18 cellular contexts compared by ENCODE assay signal in the genomic region with DNA sequence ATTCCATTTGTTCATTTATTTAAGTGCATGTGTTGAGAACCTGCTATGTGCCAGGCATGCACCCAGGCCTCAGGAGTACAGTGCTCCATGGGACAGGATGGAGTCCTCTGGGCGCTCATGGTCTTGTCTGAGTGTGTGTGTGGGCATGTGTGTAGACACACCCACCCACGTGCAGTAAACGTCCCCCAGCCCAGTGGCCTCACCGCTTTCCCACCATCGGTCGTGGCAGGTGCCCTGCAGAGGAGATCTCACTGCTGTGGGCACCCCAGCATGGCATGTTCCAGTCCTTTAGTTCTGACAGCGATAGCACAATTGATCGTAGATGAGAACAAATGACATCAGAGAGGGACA.
A peak's percentile ranks its signal among the peaks of the same experiment; 100 is the strongest.
DNase-seq lines count a peak whose midpoint lies in the region; ATAC-seq, FAIRE-seq and TF ChIP-seq lines count a peak whose summit lies in the region.
"Had no signal": no experiment of that assay in that cellular context is flagged by ENCODE, and none has a peak within 500 bp of the region (broad histone marks: within the 10 kb centered on the region; RNA-seq: fewer than 3 reads in every experiment).

No MANE protein-coding gene starts in this region.

- in situ Hi-C loops in GM12878 (cut with MboI): loop anchor here (5.0 kb wide), 2 partner anchors 110 to 245 kb away; no protein-coding TSS in a partner anchor

- no TSS peak for BruUV-seq in GM12878 (replicated peaks; lab: Mats Ljungman, UMichigan)

- H2AFZ ChIP-seq in SK-N-SH (ENCODE audit: low read depth) (no peak overlapping the region), GM12878 (ENCODE audit: control insufficient read depth, low read depth, low read length) (no peak overlapping the region)
- H2AFZ ChIP-seq: GM23248 had no signal

- H3K4me3 Mint-ChIP-seq in naive thymus-derived CD8-positive, alpha-beta T cell: no peak overlapping the region
- H3K4me3 Mint-ChIP-seq: activated naive CD4-positive, alpha-beta T cell treated with anti-CD3 and anti-CD28 coated beads for 36 hours; CD4-positive, alpha-beta T cell; HFFc6; neural crest cell; stimulated activated naive B cell treated with anti-CD40 and anti-IgM and Interleukin-4, amounts not matched to agents 10 μg/mL and 1 μg/mL and 100 μg/mL, for 72 hours; T-helper 1 cell treated with Interleukin-12 subunit alpha and Interleukin-12 subunit beta and Interleukin-4 antibody, amounts not matched to agents 30 μg/mL and 1 μg/mL, for 36 hours had no signal

- TF ChIP-seq RAD21 in SK-N-SH (IDR thresholded peaks at IDR 0.05; ENCODE audit: low read length) (no peak), GM12878 (IDR thresholded peaks at IDR 0.05; ENCODE audit: insufficient read depth, low read depth, low read length) (no peak)

- CTCF ChIA-PET in SK-N-SH (lab: Yijun Ruan, JAX) (interaction anchor here (0.6 to 13.2 kb wide), 40 partner anchors 8 to 879 kb away, joined by 3 to 391 read pairs (median 5); partner anchors contain the start of genes CCDC88C and GPR68), GM12878 (lab: Yijun Ruan, JAX) (interaction anchor here (0.7 to 11.8 kb wide), 40 partner anchors 8 to 276 kb away, joined by 3 to 333 read pairs (median 5); partner anchors contain the start of gene RPS6KA5)

- H3K27me3 ChIP-seq in SK-N-SH (ENCODE audit: insufficient read depth): no peaks in the 10 kb centered on the region
- H3K27me3 ChIP-seq in left ventricle myocardium inferior (ENCODE audit: low read depth): no peaks in the 10 kb centered on the region
- no peaks in the 10 kb centered on the region for H3K27me3 ChIP-seq in GM12878 (replicated peaks in 1 of 2; ENCODE audit: control insufficient read depth in 2 of 2, insufficient read depth in 2 of 2, low read length in 1 of 2)
- no peaks in the 10 kb centered on the region for H3K27me3 ChIP-seq in upper lobe of right lung
- H3K27me3 ChIP-seq: colonic mucosa had no signal

- TF ChIP-seq POLR2A in GM12878 (IDR thresholded peaks at IDR 0.05; ENCODE audit: low read depth, low read length): no peak

- H3K9me2 ChIP-seq in SK-N-SH: no peaks in the 10 kb centered on the region

- H3K36me3 Mint-ChIP-seq in naive thymus-derived CD8-positive, alpha-beta T cell: peaks cover 0 to 62% (median 29%) of the 10 kb centered on the region in 3 donors

- POLR2A ChIA-PET in SK-N-SH (lab: Yijun Ruan, JAX): interaction anchor here (1.5 kb wide), 1 partner anchor 108 kb away, joined by 13 read pairs; no protein-coding TSS in a partner anchor
- POLR2A ChIA-PET in GM12878 (lab: Charles Lee): interaction anchor here (1.0 to 1.5 kb wide), 2 partner anchors 108 to 109 kb away, joined by 4 to 5 read pairs; no protein-coding TSS in a partner anchor
- POLR2A ChIA-PET in naive thymus-derived CD8-positive, alpha-beta T cell (lab: Charles Lee): interaction anchor here (0.5 to 1.7 kb wide), 13 partner anchors 15 to 360 kb away, joined by 3 to 6 read pairs (median 3); no protein-coding TSS in a partner anchor

- H4K20me1 ChIP-seq in SK-N-SH (ENCODE audit: insufficient read depth) (no peaks in the 10 kb centered on the region), GM12878 (ENCODE audit: control insufficient read depth, insufficient read depth) (no peaks in the 10 kb centered on the region)

- no peaks in the 10 kb centered on the region for H3K9me3 Mint-ChIP-seq in naive thymus-derived CD8-positive, alpha-beta T cell
- H3K9me3 Mint-ChIP-seq: activated naive CD4-positive, alpha-beta T cell treated with anti-CD3 and anti-CD28 coated beads for 36 hours; CD4-positive, alpha-beta T cell; HFFc6; neural crest cell; stimulated activated naive B cell treated with anti-CD40 and anti-IgM and Interleukin-4, amounts not matched to agents 10 μg/mL and 1 μg/mL and 100 μg/mL, for 72 hours; T-helper 1 cell treated with Interleukin-12 subunit alpha and Interleukin-12 subunit beta and Interleukin-4 antibody, amounts not matched to agents 30 μg/mL and 1 μg/mL, for 36 hours had no signal

- no peaks in the 10 kb centered on the region for H3K36me3 ChIP-seq in SK-N-SH (replicated peaks in 1 of 2; ENCODE audit: control insufficient read depth in 1 of 2, insufficient read depth in 2 of 2, low read length in 1 of 2)
- H3K36me3 ChIP-seq in left ventricle myocardium inferior: peaks cover 94% of the 10 kb centered on the region
- peaks cover 8 to 21% of the 10 kb centered on the region in 2 experiments for H3K36me3 ChIP-seq in GM12878 (ENCODE audit: control insufficient read depth in 2 of 2, insufficient read depth in 2 of 2, low read length in 1 of 2)
- H3K36me3 ChIP-seq in upper lobe of right lung: peaks cover 67% of the 10 kb centered on the region

- H3K4me1 ChIP-seq in SK-N-SH (ENCODE audit: control insufficient read depth in 1 of 2, insufficient read depth in 2 of 2, low read depth in 1 of 2, low read length in 1 of 2) (peaks cover 0 to 7% of the 10 kb centered on the region in 2 experiments; a peak in 1 of 4 replicates), left ventricle myocardium inferior (peaks cover 14% of the 10 kb centered on the region), GM12878 (ENCODE audit: control insufficient read depth, insufficient read depth, low read length) (no peaks in the 10 kb centered on the region), upper lobe of right lung (no peaks in the 10 kb centered on the region)
- H3K4me1 ChIP-seq: colonic mucosa had no signal

- H3K4me1 Mint-ChIP-seq in naive thymus-derived CD8-positive, alpha-beta T cell: peaks cover 7 to 14% (median 11%) of the 10 kb centered on the region in 4 donors
- H3K4me1 Mint-ChIP-seq: neural crest cell had no signal

- no peaks in the 10 kb centered on the region for H3K27me3 Mint-ChIP-seq in naive thymus-derived CD8-positive, alpha-beta T cell
- H3K27me3 Mint-ChIP-seq: CD4-positive, alpha-beta T cell; stimulated activated naive B cell treated with anti-CD40 and anti-IgM and Interleukin-4, amounts not matched to agents 10 μg/mL and 1 μg/mL and 100 μg/mL, for 72 hours had no signal

- no peak for DNase-seq in SK-N-SH
- DNase-seq in left ventricle myocardium inferior: no peak
- DNase-seq in Right ventricle myocardium superior: no peak
- DNase-seq in GM12878 (ENCODE audit: low read depth, low spot score): no peak
- no peak for DNase-seq in upper lobe of right lung
- no peak for DNase-seq in CD1c-positive myeloid dendritic cell (ENCODE audit: extremely low spot score)
- DNase-seq in naive thymus-derived CD8-positive, alpha-beta T cell: no peak

- SMC1A ChIA-PET in GM12878 (lab: Charles Lee; ENCODE audit: uncharacterized antibody, unreplicated experiment): interaction anchor here (0.8 to 8.5 kb wide), 27 partner anchors 8 to 313 kb away, joined by 3 to 183 read pairs (median 4); partner anchors contain the start of gene GPR68

- TF ChIP-seq CTCF in SK-N-SH (IDR thresholded peaks at IDR 0.05) (no peak), left ventricle myocardium inferior (IDR thresholded peaks at IDR 0.05; ENCODE audit: borderline replicate concordance) (no peak), GM12878 (IDR thresholded peaks at IDR 0.05 in 2 of 3, conservative IDR thresholded peaks at IDR 0.05 in 1 of 3; ENCODE audit: control insufficient read depth in 2 of 3, extremely low read depth in 1 of 3, insufficient read depth in 1 of 3, low read depth in 3 of 3, low read length in 3 of 3) (no peak), upper lobe of right lung (IDR thresholded peaks at IDR 0.05) (no peak)

- H3K4me2 ChIP-seq in SK-N-SH (no peak overlapping the region), GM12878 (ENCODE audit: control insufficient read depth, insufficient read depth) (no peak overlapping the region)

- intact Hi-C loops in left ventricle myocardium inferior (cut with micrococcal nuclease): no loop called here
- intact Hi-C loops in Right ventricle myocardium superior (cut with DNase I): loop anchor here (5.0 to 10.0 kb wide), 2 partner anchors 123 to 275 kb away; no protein-coding TSS in a partner anchor
- intact Hi-C loops in GM12878 (cut with micrococcal nuclease; ENCODE audit: unreplicated experiment): loop anchor here (1.0 to 2.0 kb wide), 2 partner anchors 109 to 241 kb away; no protein-coding TSS in a partner anchor
- intact Hi-C loops in upper lobe of right lung (cut with DNase I): loop anchor here (5.0 kb wide), 1 partner anchor 110 kb away; no protein-coding TSS in a partner anchor

- H3F3A ChIP-seq in SK-N-SH (replicated peaks; ENCODE audit: insufficient read depth): peaks cover 4% of the 10 kb centered on the region

- peak; percentile 18; the same call in 2 of the 3 replicates for ATAC-seq in SK-N-SH treated with all-trans-retinoic acid at 6 μM for 48 hours
- ATAC-seq in Right ventricle myocardium superior (ENCODE audit: poor library complexity): no peak
- no peak for ATAC-seq in GM12878
- peak; percentile 7 for ATAC-seq in upper lobe of right lung
- no peak for ATAC-seq in naive thymus-derived CD8-positive, alpha-beta T cell

- no peak for FAIRE-seq in GM12878 (lab: Jason Lieb, UNC)
- FAIRE-seq: urothelium cell line had no signal

- 86% methylated on average over 8 of the region's 8 CpGs for WGBS in SK-N-SH (ENCODE audit: low lambda C conversion rate)
- WGBS in GM12878 (ENCODE audit: insufficient coverage, insufficient replicate concordance, low lambda C conversion rate, missing lambda C conversion rate): 72% methylated on average over 8 of the region's 8 CpGs

- RAD21 ChIA-PET in GM12878 (lab: Charles Lee; ENCODE audit: unreplicated experiment): interaction anchor here (0.7 to 7.8 kb wide), 19 partner anchors 62 to 278 kb away, joined by 3 to 119 read pairs (median 4); partner anchors contain the start of genes CCDC88C, DGLUCY and RPS6KA5

- H3K79me2 ChIP-seq in SK-N-SH (ENCODE audit: insufficient read depth) (no peaks in the 10 kb centered on the region), GM12878 (ENCODE audit: control insufficient read depth, insufficient read depth, low read length) (no peaks in the 10 kb centered on the region)

- H3K27ac Mint-ChIP-seq in naive thymus-derived CD8-positive, alpha-beta T cell: peak overlapping the region in 1 of 10 donors; percentile 22
- H3K27ac Mint-ChIP-seq: HFFc6; stimulated activated naive B cell treated with anti-CD40 and anti-IgM and Interleukin-4, amounts not matched to agents 10 μg/mL and 1 μg/mL and 100 μg/mL, for 72 hours had no signal

- H3K9me3 ChIP-seq in SK-N-SH (no peaks in the 10 kb centered on the region), left ventricle myocardium inferior (replicated peaks) (no peaks in the 10 kb centered on the region), GM12878 (replicated peaks; ENCODE audit: control insufficient read depth, insufficient read depth, low read length) (no peaks in the 10 kb centered on the region), upper lobe of right lung (no peaks in the 10 kb centered on the region)
- H3K9me3 ChIP-seq: colonic mucosa had no signal

- peak overlapping the region in 1 of 2 experiments; percentile 37; a peak in 2 of 4 replicates for H3K27ac ChIP-seq in SK-N-SH (ENCODE audit: low read depth in 2 of 2, low read length in 1 of 2)
- peak overlapping the region; percentile 1 for H3K27ac ChIP-seq in left ventricle myocardium inferior (replicated peaks)
- H3K27ac ChIP-seq in GM12878 (ENCODE audit: control insufficient read depth, insufficient read depth): no peak overlapping the region
- no peak overlapping the region for H3K27ac ChIP-seq in upper lobe of right lung
- H3K27ac ChIP-seq: 22Rv1, colonic mucosa, GM23248 had no signal

- TF ChIP-seq EP300 in SK-N-SH (IDR thresholded peaks at IDR 0.05; ENCODE audit: borderline replicate concordance in 1 of 2, low read depth in 1 of 2, low read length in 1 of 2) (no peak), GM12878 (IDR thresholded peaks at IDR 0.05; ENCODE audit: borderline replicate concordance in 1 of 2, control insufficient read depth in 1 of 2, low read depth in 2 of 2, low read length in 2 of 2) (no peak)

- H3K9ac ChIP-seq in SK-N-SH (no peak overlapping the region), GM12878 (ENCODE audit: control insufficient read depth, insufficient read depth, low read length) (no peak overlapping the region)
- H3K9ac ChIP-seq: GM23248 had no signal

- H3K4me3 ChIP-seq in SK-N-SH (ENCODE audit: low read depth in 2 of 2, low read length in 1 of 2): no peak overlapping the region
- no peak overlapping the region for H3K4me3 ChIP-seq in left ventricle myocardium inferior
- H3K4me3 ChIP-seq in GM12878: no peak overlapping the region
- no peak overlapping the region for H3K4me3 ChIP-seq in upper lobe of right lung
- H3K4me3 ChIP-seq: colonic mucosa, GM23248 had no signal

Comparison
In these comparisons a context has a peak if more than half of its experiments do, and no peak if none do; other contexts are left out.
1. ATAC-seq: peak in SK-N-SH treated with all-trans-retinoic acid at 6 μM for 48 hours (single experiment) and upper lobe of right lung (single experiment); none in Right ventricle myocardium superior (single experiment), GM12878 (single experiment) and naive thymus-derived CD8-positive, alpha-beta T cell (0 of 2).